ENCODE assay signal across 15 cellular contexts in the genomic region with DNA sequence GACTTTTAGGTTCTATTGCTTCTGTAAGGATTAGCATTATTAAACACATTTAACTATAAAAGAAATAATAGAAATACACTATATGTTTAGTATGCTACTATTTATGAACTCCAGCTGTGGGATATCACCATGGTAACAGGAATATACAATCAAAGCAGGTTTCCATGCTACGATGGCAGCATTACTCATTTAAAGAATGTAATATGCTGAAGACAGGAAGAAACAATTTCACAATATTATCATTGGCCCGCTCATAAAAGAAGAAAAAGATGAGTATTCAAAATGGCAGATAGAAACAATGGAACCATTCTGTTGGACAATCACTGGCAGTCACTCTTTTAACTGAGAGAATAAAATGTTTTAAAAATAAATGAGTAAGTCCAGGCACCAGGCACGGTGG.
DNase-seq lines count a peak whose midpoint lies in the region; ATAC-seq and TF ChIP-seq lines count a peak whose summit lies in the region.
"Had no signal": no experiment of that assay in that cellular context is flagged by ENCODE, and none has a peak within 500 bp of the region (broad histone marks: within the 10 kb centered on the region; RNA-seq: fewer than 3 reads in every experiment).

No MANE protein-coding gene starts in this region.

- H4K20me1 ChIP-seq in GM23338 (replicated peaks; ENCODE audit: insufficient read depth) = no peaks in the 10 kb centered on the region
- H4K20me1 ChIP-seq in PC-9 (ENCODE audit: insufficient read depth) = no peaks in the 10 kb centered on the region

- H3K9me3 ChIP-seq in A673 (ENCODE audit: low read depth, low read length, poor library complexity, severe bottlenecking) = no peaks in the 10 kb centered on the region
- no peaks in the 10 kb centered on the region for H3K9me3 ChIP-seq in gastrocnemius medialis
- no peaks in the 10 kb centered on the region for H3K9me3 ChIP-seq in PC-9 (ENCODE audit: insufficient read depth, low read depth)

- no peak overlapping the region for H2AFZ ChIP-seq in GM23338
- H2AFZ ChIP-seq in PC-9 = no peak overlapping the region

- H3K4me3 ChIP-seq in A673 (ENCODE audit: low read depth, low read length, poor library complexity, severe bottlenecking) (no peak overlapping the region), GM23338 (no peak overlapping the region), gastrocnemius medialis (no peak overlapping the region), PC-9 (no peak overlapping the region)

- H3K27ac Mint-ChIP-seq in GM23338 = no peak overlapping the region

- peaks cover 30% of the 10 kb centered on the region for H3K36me3 Mint-ChIP-seq in GM23338 (ENCODE audit: low read depth)

- ATAC-seq in GM23338 (no peak), gastrocnemius medialis (no peak)
- ATAC-seq: naive thymus-derived CD8-positive, alpha-beta T cell had no signal

- H3F3A ChIP-seq in GM23338 (replicated peaks; ENCODE audit: low read depth) (no peaks in the 10 kb centered on the region), PC-9 (ENCODE audit: insufficient read depth, low read depth) (no peaks in the 10 kb centered on the region)

- H3K9me2 ChIP-seq in GM23338 (ENCODE audit: insufficient read depth) = no peaks in the 10 kb centered on the region
- H3K9me2 ChIP-seq in PC-9 (ENCODE audit: insufficient read depth) = no peaks in the 10 kb centered on the region

- CTCF ChIA-PET in A673 (lab: Charles Lee) (no interaction called here), PC-9 (lab: Charles Lee) (no interaction called here)

- in situ Hi-C loops in gastrocnemius medialis (cut with MboI; ENCODE audit: low sequenced_read_pairs in 4 of 4) = no loop called here

- DNase-seq in A673 (ENCODE audit: low spot score) (peak; percentile 39), GM23338 (ENCODE audit: low spot score) (no peak), astrocyte of the hippocampus (ENCODE audit: low read depth, low spot score) (peak; percentile 29), glomerular visceral epithelial cell (ENCODE audit: extremely low spot score) (peak; percentile 1), HUDEP-2 (lab: John Stamatoyannopoulos, UW; ENCODE audit: unreplicated experiment in 76 of 76) (no peak), NCI-H526 treated with DMSO at 0.1 percent for 48 hours (lab: John Stamatoyannopoulos, UW) (no peak), gastrocnemius medialis (no peak), PC-9 (no peak)
- DNase-seq: amniotic stem cell; C1 segment of cervical spinal cord; GDM1; naive thymus-derived CD8-positive, alpha-beta T cell; NCI-H1092; NCI-H510A treated with DMSO at 0.1 percent for 48 hours; Right ventricle myocardium superior had no signal

- H3K4me2 ChIP-seq in GM23338 (peak overlapping the region; percentile 29; the same call in 1 of the 2 replicates), PC-9 (no peak overlapping the region)

- TF ChIP-seq CTCF in A673 (conservative IDR thresholded peaks at IDR 0.05; ENCODE audit: low read depth, low read length) (no peak), GM23338 (conservative IDR thresholded peaks at IDR 0.05; ENCODE audit: low read depth in 2 of 2) (no peak), gastrocnemius medialis (IDR thresholded peaks at IDR 0.05 in 4 of 5, conservative IDR thresholded peaks at IDR 0.05 in 1 of 5) (no peak), PC-9 (conservative IDR thresholded peaks at IDR 0.05) (no peak)

- H3K27me3 Mint-ChIP-seq in GM23338 (ENCODE audit: insufficient read depth, low read depth, poor library complexity) = peaks cover 2% of the 10 kb centered on the region
- H3K27me3 Mint-ChIP-seq: naive thymus-derived CD8-positive, alpha-beta T cell had no signal

- H3K4me1 ChIP-seq in A673 (ENCODE audit: insufficient read depth, low read length, poor library complexity, severe bottlenecking) (no peaks in the 10 kb centered on the region), GM23338 (ENCODE audit: insufficient read depth) (peaks cover 6% of the 10 kb centered on the region), gastrocnemius medialis (no peaks in the 10 kb centered on the region), PC-9 (replicated peaks; ENCODE audit: insufficient read depth) (no peaks in the 10 kb centered on the region)

- BruUV-seq in A673 (replicated peaks; lab: Mats Ljungman, UMichigan) (no TSS peak), PC-9 (replicated peaks; lab: Mats Ljungman, UMichigan) (no TSS peak)

- intact Hi-C loops in A673 (cut with micrococcal nuclease; ENCODE audit: unreplicated experiment) (no loop called here), gastrocnemius medialis (cut with DNase I; ENCODE audit: low total_unique reads) (no loop called here), PC-9 (cut with micrococcal nuclease; ENCODE audit: unreplicated experiment) (no loop called here)

- H3K36me3 ChIP-seq in A673 (ENCODE audit: insufficient read depth, low read length, poor library complexity, severe bottlenecking) = no peaks in the 10 kb centered on the region
- no peaks in the 10 kb centered on the region for H3K36me3 ChIP-seq in GM23338 (ENCODE audit: insufficient read depth)
- peaks cover 0 to 54% of the 10 kb centered on the region in 2 donors for H3K36me3 ChIP-seq in gastrocnemius medialis
- peaks cover 5% of the 10 kb centered on the region; the same call in 1 of the 2 replicates for H3K36me3 ChIP-seq in PC-9 (ENCODE audit: low read depth)

- H3K4me1 Mint-ChIP-seq in GM23338 = peaks cover 5% of the 10 kb centered on the region; the same call in 1 of the 3 replicates

- H3K27me3 ChIP-seq in A673 (replicated peaks; ENCODE audit: insufficient read depth, low read depth, low read length, poor library complexity) (no peaks in the 10 kb centered on the region), GM23338 (ENCODE audit: insufficient read depth) (no peaks in the 10 kb centered on the region), gastrocnemius medialis (no peaks in the 10 kb centered on the region), PC-9 (ENCODE audit: insufficient read depth, low read depth) (no peaks in the 10 kb centered on the region)

- peaks cover 4% of the 10 kb centered on the region; the same call in 1 of the 3 replicates for H3K9me3 Mint-ChIP-seq in GM23338
- H3K9me3 Mint-ChIP-seq: naive thymus-derived CD8-positive, alpha-beta T cell had no signal

- H3K4me3 Mint-ChIP-seq in GM23338 = no peak overlapping the region
- H3K4me3 Mint-ChIP-seq: naive thymus-derived CD8-positive, alpha-beta T cell had no signal

- TF ChIP-seq POLR2A in gastrocnemius medialis (IDR thresholded peaks at IDR 0.05) = no peak

- POLR2A ChIA-PET in A673 (lab: Charles Lee; ENCODE audit: low non-redundant PET) = no interaction called here
- POLR2A ChIA-PET in PC-9 (lab: Charles Lee; ENCODE audit: unreplicated experiment) = no interaction called here

- no peaks in the 10 kb centered on the region for H3K79me2 ChIP-seq in GM23338 (replicated peaks; ENCODE audit: insufficient read depth)
- H3K79me2 ChIP-seq in PC-9 (ENCODE audit: low read depth) = no peaks in the 10 kb centered on the region

- H3K27ac ChIP-seq in A673 (ENCODE audit: low read depth, low read length, poor library complexity, severe bottlenecking) (no peak overlapping the region), GM23338 (ENCODE audit: low read depth) (peak overlapping the region; percentile 28; the same call in 1 of the 2 replicates), gastrocnemius medialis (no peak overlapping the region), PC-9 (no peak overlapping the region)

TF ChIP-seq in GM23338, 12 proteins besides CTCF, POLR2A, EP300 and RAD21 (continues in another document):
- TF ChIP-seq ZNF114 (CRISPR knock-in tag; IDR thresholded peaks at IDR 0.05) (no peak), STAT1 (IDR thresholded peaks at IDR 0.05; ENCODE audit: unreplicated experiment) (no peak), EZH2 (IDR thresholded peaks at IDR 0.05; ENCODE audit: low read depth, unreplicated experiment) (no peak), EZH2phosphoT487 (IDR thresholded peaks at IDR 0.05; ENCODE audit: unreplicated experiment) (no peak), JUNB (IDR thresholded peaks at IDR 0.05; ENCODE audit: unreplicated experiment) (no peak), CREB1 (CRISPR knock-in tag; IDR thresholded peaks at IDR 0.05; ENCODE audit: low read depth) (no peak), ZNF331 (CRISPR knock-in tag; IDR thresholded peaks at IDR 0.05; ENCODE audit: low read depth) (no peak), POLR2AphosphoS5 (IDR thresholded peaks at IDR 0.05; ENCODE audit: low read depth) (no peak)
- TF ChIP-seq, protein P1, sequence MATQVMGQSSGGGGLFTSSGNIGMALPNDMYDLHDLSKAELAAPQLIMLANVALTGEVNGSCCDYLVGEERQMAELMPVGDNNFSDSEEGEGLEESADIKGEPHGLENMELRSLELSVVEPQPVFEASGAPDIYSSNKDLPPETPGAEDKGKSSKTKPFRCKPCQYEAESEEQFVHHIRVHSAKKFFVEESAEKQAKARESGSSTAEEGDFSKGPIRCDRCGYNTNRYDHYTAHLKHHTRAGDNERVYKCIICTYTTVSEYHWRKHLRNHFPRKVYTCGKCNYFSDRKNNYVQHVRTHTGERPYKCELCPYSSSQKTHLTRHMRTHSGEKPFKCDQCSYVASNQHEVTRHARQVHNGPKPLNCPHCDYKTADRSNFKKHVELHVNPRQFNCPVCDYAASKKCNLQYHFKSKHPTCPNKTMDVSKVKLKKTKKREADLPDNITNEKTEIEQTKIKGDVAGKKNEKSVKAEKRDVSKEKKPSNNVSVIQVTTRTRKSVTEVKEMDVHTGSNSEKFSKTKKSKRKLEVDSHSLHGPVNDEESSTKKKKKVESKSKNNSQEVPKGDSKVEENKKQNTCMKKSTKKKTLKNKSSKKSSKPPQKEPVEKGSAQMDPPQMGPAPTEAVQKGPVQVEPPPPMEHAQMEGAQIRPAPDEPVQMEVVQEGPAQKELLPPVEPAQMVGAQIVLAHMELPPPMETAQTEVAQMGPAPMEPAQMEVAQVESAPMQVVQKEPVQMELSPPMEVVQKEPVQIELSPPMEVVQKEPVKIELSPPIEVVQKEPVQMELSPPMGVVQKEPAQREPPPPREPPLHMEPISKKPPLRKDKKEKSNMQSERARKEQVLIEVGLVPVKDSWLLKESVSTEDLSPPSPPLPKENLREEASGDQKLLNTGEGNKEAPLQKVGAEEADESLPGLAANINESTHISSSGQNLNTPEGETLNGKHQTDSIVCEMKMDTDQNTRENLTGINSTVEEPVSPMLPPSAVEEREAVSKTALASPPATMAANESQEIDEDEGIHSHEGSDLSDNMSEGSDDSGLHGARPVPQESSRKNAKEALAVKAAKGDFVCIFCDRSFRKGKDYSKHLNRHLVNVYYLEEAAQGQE (IDR thresholded peaks at IDR 0.05; ENCODE audit: unreplicated experiment) = no peak
- TF ChIP-seq, protein P2, sequence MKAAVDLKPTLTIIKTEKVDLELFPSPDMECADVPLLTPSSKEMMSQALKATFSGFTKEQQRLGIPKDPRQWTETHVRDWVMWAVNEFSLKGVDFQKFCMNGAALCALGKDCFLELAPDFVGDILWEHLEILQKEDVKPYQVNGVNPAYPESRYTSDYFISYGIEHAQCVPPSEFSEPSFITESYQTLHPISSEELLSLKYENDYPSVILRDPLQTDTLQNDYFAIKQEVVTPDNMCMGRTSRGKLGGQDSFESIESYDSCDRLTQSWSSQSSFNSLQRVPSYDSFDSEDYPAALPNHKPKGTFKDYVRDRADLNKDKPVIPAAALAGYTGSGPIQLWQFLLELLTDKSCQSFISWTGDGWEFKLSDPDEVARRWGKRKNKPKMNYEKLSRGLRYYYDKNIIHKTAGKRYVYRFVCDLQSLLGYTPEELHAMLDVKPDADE (IDR thresholded peaks at IDR 0.05) = no peak

Comparison
In these comparisons a context has a peak if more than half of its experiments do, and no peak if none do; other contexts are left out.
1. DNase-seq: peak in A673 (single experiment), astrocyte of the hippocampus (single experiment) and glomerular visceral epithelial cell (single experiment); none in GM23338 (single experiment), HUDEP-2 (0 of 76), NCI-H526 treated with DMSO at 0.1 percent for 48 hours (single experiment), gastrocnemius medialis (0 of 2) and PC-9 (0 of 2).